In the genomic region with DNA sequence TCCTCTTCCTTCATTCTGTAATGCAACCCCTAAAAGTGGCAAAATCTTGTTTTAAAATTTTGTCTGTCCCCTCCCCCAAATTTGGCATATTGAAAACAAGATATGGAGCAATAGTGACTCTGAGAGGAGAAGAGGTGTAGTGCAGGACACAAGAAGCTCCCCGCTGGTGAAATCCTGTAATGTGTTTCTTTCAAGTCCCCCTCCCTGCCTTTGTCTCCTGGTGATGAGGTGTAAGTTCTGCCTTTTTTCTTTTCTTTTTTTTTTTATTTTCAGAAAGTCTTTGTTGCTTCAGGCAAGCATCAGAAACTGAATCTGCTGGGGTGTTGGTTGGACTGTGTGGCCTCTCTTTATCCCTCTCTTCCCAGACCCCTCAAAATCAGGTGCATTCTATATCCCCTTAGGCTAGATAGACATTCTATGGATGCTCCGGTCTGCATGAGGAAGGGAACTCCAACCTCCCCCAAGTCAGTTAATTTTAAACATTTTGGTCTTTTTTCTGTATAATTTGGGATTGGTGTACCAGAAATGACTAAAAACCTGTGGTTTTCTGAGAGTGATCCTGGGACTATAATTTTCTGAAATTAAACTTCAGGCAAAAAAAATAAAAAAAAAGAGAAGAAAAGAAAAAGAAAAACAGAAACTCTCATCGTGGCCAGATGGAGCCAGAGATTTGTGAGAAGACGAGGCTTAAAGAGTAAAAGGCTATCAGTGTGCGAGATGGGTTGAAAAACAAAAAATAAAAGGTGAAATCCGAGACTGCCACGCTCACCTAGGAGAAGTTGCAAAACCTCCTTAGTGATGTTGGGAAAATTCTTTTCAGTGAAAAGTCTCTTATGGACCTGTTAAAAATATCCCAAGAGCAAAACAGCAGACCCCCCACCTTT, we compare ENCODE assay signal across 9 cellular contexts. TPM values are rescaled to one million over a fixed set of nuclear protein-coding genes. Genes with fewer than 3 reads are reported as not detected.
DNase-seq lines count a peak whose midpoint lies in the region; TF ChIP-seq lines count a peak whose summit lies in the region.
"Had no signal": no experiment of that assay in that cellular context is flagged by ENCODE, and none has a peak within 500 bp of the region (broad histone marks: within the 10 kb centered on the region; RNA-seq: fewer than 3 reads in every experiment).

No MANE protein-coding gene starts in this region.

- H3K9ac ChIP-seq in parathyroid adenoma = no peak overlapping the region

- H3K27ac ChIP-seq in dorsolateral prefrontal cortex (no peak overlapping the region), parathyroid adenoma (no peak overlapping the region)

- H3K4me2 ChIP-seq in parathyroid adenoma (ENCODE audit: low read length) = no peak overlapping the region

- H3K4me1 ChIP-seq in parathyroid adenoma = peaks cover 2% of the 10 kb centered on the region

- intact Hi-C loops in dorsolateral prefrontal cortex (cut with DNase I) = loop anchor here (5.0 to 10.0 kb wide), 2 partner anchors 52 to 54 kb away; no protein-coding TSS in a partner anchor

- H3K27me3 ChIP-seq in dorsolateral prefrontal cortex (no peaks in the 10 kb centered on the region), parathyroid adenoma (ENCODE audit: control insufficient read depth, insufficient read depth, low read length) (no peaks in the 10 kb centered on the region)

- H3K36me3 ChIP-seq in parathyroid adenoma (ENCODE audit: control insufficient read depth, insufficient read depth, low read length) = no peaks in the 10 kb centered on the region

- H2AFZ ChIP-seq in parathyroid adenoma = peak overlapping the region; percentile 67

- H3K9me3 ChIP-seq in parathyroid adenoma (ENCODE audit: control insufficient read depth, low read length) = no peaks in the 10 kb centered on the region

- H3K4me3 ChIP-seq in dorsolateral prefrontal cortex (peak overlapping the region in 2 of 59 donors; percentile 6 to 23), parathyroid adenoma (ENCODE audit: low read depth, low read length) (no peak overlapping the region)

- TF ChIP-seq CTCF in dorsolateral prefrontal cortex (IDR thresholded peaks at IDR 0.05 in 54 of 56, conservative IDR thresholded peaks at IDR 0.05 in 2 of 56; ENCODE audit: low read depth in 1 of 56, partially characterized antibody in 56 of 56) (peak in 31 of 56 donors; percentile 12 to 45 (median 22)), parathyroid adenoma (IDR thresholded peaks at IDR 0.05) (peak; percentile 50)

- DNase-seq in NCI-H2171 treated with DMSO at 0.1 percent for 48 hours (lab: John Stamatoyannopoulos, UW) (peak; percentile 17), NCI-H2171 (lab: John Stamatoyannopoulos, UW) (no peak), NCI-H69 (lab: John Stamatoyannopoulos, UW) (peak; percentile 86), dorsolateral prefrontal cortex (no peak), HuH-7.5 (ENCODE audit: low spot score) (no peak), cerebellar nuclear complex (lab: John Stamatoyannopoulos, UW) (no peak)
- no peak for DNase-seq in stimulated activated naive CD4-positive, alpha-beta T cell treated with Interleukin-2 at 50 U/mL for 16 hours (lab: John Stamatoyannopoulos, UW)

- H3K79me2 ChIP-seq in parathyroid adenoma = no peaks in the 10 kb centered on the region

RNA-seq across cellular contexts. Expression of a gene that starts 21.4 kb away (rescaled TPM):
- total RNA-seq in dorsolateral prefrontal cortex = 1 to 10 TPM in 114 of 120 experiments, under 1 TPM in 6; 0.58 to 5.0 (median 2.6) TPM

RNA-seq across cellular contexts. Expression of a gene that starts 26.4 kb away (rescaled TPM):
- total RNA-seq in dorsolateral prefrontal cortex = 100 to 1,000 TPM; 101 to 278 (median 175) TPM

RNA-seq across cellular contexts. Expression of a gene that starts 45.0 kb away (rescaled TPM):
- total RNA-seq in dorsolateral prefrontal cortex = under 1 TPM in 3 of 120 experiments, not detected in 117; 0.11 to 0.24 (median 0.13) TPM
- total RNA-seq: Daoy had no signal

RNA-seq across cellular contexts. Expression of a gene that starts 57.6 kb away (rescaled TPM):
- 10 to 100 TPM in 9 of 120 experiments, 1 to 10 TPM in 110, under 1 TPM in 1; 0.52 to 15.0 (median 6.0) TPM for total RNA-seq in dorsolateral prefrontal cortex

Comparison
In these comparisons a context has a peak if more than half of its experiments do, and no peak if none do; other contexts are left out.
1. DNase-seq: peak in NCI-H2171 treated with DMSO at 0.1 percent for 48 hours (single experiment) and NCI-H69 (single experiment); none in NCI-H2171 (single experiment), dorsolateral prefrontal cortex (0 of 10), HuH-7.5 (single experiment), stimulated activated naive CD4-positive, alpha-beta T cell treated with Interleukin-2 at 50 U/mL for 16 hours (single experiment) and cerebellar nuclear complex (0 of 2).